Comparison of ENCODE assay signal across 12 cellular contexts in the genomic region with DNA sequence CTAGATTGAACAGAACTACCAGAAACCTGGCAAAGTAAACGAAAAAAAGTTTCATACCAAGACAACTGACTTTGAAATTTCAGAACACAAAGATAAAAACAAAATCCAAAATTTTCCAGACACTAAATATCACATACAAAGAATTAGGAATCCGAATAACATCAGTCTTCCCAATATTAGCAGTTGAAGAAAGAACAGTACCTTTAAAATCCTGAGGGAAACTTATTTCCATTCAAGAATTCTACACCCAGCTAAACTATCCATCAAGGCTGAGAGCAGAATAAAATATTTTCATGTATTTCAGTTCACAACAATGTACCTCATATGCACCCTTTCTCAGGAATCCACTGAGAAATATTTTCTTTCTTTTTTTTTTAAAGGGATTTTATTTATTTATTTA. TPM values are rescaled to one million over a fixed set of nuclear protein-coding genes. Genes with fewer than 3 reads are reported as not detected.
"Had no signal": no experiment of that assay in that cellular context is flagged by ENCODE, and none has a peak within 500 bp of the region (broad histone marks: within the 10 kb centered on the region; RNA-seq: fewer than 3 reads in every experiment).

No MANE protein-coding gene starts in this region.

RNA-seq across cellular contexts. Expression of gene COLEC11, which starts 19.8 kb away (rescaled TPM):
- total RNA-seq: activated CD4-positive, alpha-beta memory T cell treated with anti-CD3 and anti-CD28 coated beads, Interleukin-2, amount 10 ng/mL, durations not matched to agents 7 days and 5 days; activated CD8-positive, alpha-beta T cell treated with anti-CD3 and anti-CD28 coated beads, Interleukin-2, amount 10 ng/mL, durations not matched to agents 7 days and 5 days; activated T-helper 2 cell treated with anti-CD3 and anti-CD28 coated beads, Interferon-gamma antibody, Interleukin-2, Interleukin-4, amounts not matched to agents 10 μg/mL and 5 μg/mL and 100 μg/mL, durations not matched to agents 14 hours and 24 hours and 36 hours; chondrocyte had no signal

RNA-seq across cellular contexts. Expression of gene ALLC, which starts 43.3 kb away (rescaled TPM):
- total RNA-seq: activated CD4-positive, alpha-beta memory T cell treated with anti-CD3 and anti-CD28 coated beads, Interleukin-2, amount 10 ng/mL, durations not matched to agents 7 days and 5 days; activated CD4-positive, alpha-beta T cell treated with anti-CD3 and anti-CD28 coated beads for 36 hours; activated CD4-positive, alpha-beta T cell treated with anti-CD3 and anti-CD28 coated beads, Interleukin-2, amount 10 ng/mL, durations not matched to agents 7 days and 5 days; activated CD8-positive, alpha-beta memory T cell treated with anti-CD3 and anti-CD28 coated beads, Interleukin-2, amount 10 ng/mL, durations not matched to agents 7 days and 5 days; activated CD8-positive, alpha-beta T cell treated with anti-CD3 and anti-CD28 coated beads, Interleukin-2, amount 10 ng/mL, durations not matched to agents 7 days and 5 days; activated naive CD8-positive, alpha-beta T cell treated with anti-CD3 and anti-CD28 coated beads, Interleukin-2, amount 10 ng/mL, durations not matched to agents 7 days and 5 days; activated T-helper 2 cell treated with anti-CD3 and anti-CD28 coated beads, Interferon-gamma antibody, Interleukin-2, Interleukin-4, amounts not matched to agents 10 μg/mL and 5 μg/mL and 100 μg/mL, durations not matched to agents 14 hours and 24 hours and 36 hours; ascending aorta; bronchial epithelial cell; cardiac muscle cell; chondrocyte; WTC11 had no signal
- polyA plus RNA-seq: cardiac muscle cell had no signal
